ENCODE assay signal across 17 cellular contexts in the genomic region with DNA sequence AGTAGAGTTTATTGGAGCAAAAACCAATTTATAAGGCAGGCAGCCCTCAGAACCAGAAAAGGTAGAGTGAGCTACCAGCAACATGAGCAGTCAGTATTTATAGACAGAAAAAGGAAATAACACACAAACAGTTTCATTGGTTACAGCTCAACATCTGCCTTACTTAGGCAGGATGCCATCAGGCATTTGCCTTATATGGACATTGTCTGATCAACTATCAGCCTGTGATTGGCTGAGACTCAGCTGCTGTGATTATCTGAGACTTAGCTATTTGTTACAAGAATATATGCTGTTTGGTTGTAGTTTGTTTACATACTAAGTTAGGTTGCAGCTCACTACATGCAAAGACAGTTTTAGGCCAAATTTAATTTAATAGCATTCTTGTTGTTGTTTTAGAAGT.
A peak's percentile ranks its signal among the peaks of the same experiment; 100 is the strongest.
DNase-seq lines count a peak whose midpoint lies in the region; ATAC-seq and TF ChIP-seq lines count a peak whose summit lies in the region.
"Had no signal": no experiment of that assay in that cellular context is flagged by ENCODE, and none has a peak within 500 bp of the region (broad histone marks: within the 10 kb centered on the region; RNA-seq: fewer than 3 reads in every experiment).

No MANE protein-coding gene starts in this region.

- H3K4me1 ChIP-seq in PC-3 (ENCODE audit: insufficient read depth, low read length) (peaks cover 27% of the 10 kb centered on the region), endodermal cell (ENCODE audit: control insufficient read depth, insufficient read depth, low read length) (no peaks in the 10 kb centered on the region)

- H3K9ac ChIP-seq in PC-3 (ENCODE audit: low read length) (no peak overlapping the region), endodermal cell (ENCODE audit: extremely low read depth, low read length, poor library complexity, severe bottlenecking) (no peak overlapping the region)

- peaks cover 3% of the 10 kb centered on the region for H3K4me1 Mint-ChIP-seq in endodermal cell

- no peak overlapping the region for H3K4me3 Mint-ChIP-seq in endodermal cell
- H3K4me3 Mint-ChIP-seq: activated CD4-positive, alpha-beta T cell treated with anti-CD3 and anti-CD28 coated beads, Interleukin-2, amount 10 ng/mL, durations not matched to agents 7 days and 5 days; activated naive CD8-positive, alpha-beta T cell; CD8-positive, alpha-beta T cell had no signal

- no peak overlapping the region for H2AFZ ChIP-seq in PC-3 (ENCODE audit: low read length)
- H2AFZ ChIP-seq: hepatocyte had no signal

- ATAC-seq in GM18511 (IDR thresholded peaks at IDR 0.05; ENCODE audit: unreplicated experiment) (peak; percentile 69), GM19468 (IDR thresholded peaks at IDR 0.05; ENCODE audit: extremely low read depth, unreplicated experiment) (peak; percentile 75), HG02973 (IDR thresholded peaks at IDR 0.05; ENCODE audit: unreplicated experiment) (peak; percentile 91), PC-3 (no peak), GM19455 (IDR thresholded peaks at IDR 0.05; ENCODE audit: unreplicated experiment) (no peak)
- ATAC-seq: CD8-positive, alpha-beta T cell had no signal

- intact Hi-C loops in PC-3 (cut with micrococcal nuclease), result no loop called here

- no peaks in the 10 kb centered on the region for H3K9me3 Mint-ChIP-seq in endodermal cell
- H3K9me3 Mint-ChIP-seq: CD8-positive, alpha-beta T cell had no signal

- CTCF ChIA-PET in PC-3 (lab: Charles Lee), result no interaction called here

- H3K27ac Mint-ChIP-seq in endodermal cell, result no peak overlapping the region
- H3K27ac Mint-ChIP-seq: activated CD4-positive, alpha-beta T cell treated with anti-CD3 and anti-CD28 coated beads, Interleukin-2, amount 10 ng/mL, durations not matched to agents 7 days and 5 days; activated naive CD8-positive, alpha-beta T cell; CD8-positive, alpha-beta T cell had no signal

- no peak overlapping the region for H3K27ac ChIP-seq in PC-3 (ENCODE audit: low read length)
- H3K27ac ChIP-seq in endodermal cell (ENCODE audit: low read depth, low read length), result no peak overlapping the region
- H3K27ac ChIP-seq: hepatocyte, upper lobe of left lung had no signal

- no peak overlapping the region for H3K4me2 ChIP-seq in PC-3 (ENCODE audit: low read length)

- H3K36me3 ChIP-seq in PC-3 (ENCODE audit: low read depth, low read length), result no peaks in the 10 kb centered on the region
- H3K36me3 ChIP-seq in endodermal cell (ENCODE audit: control insufficient read depth, insufficient read depth, low read length), result no peaks in the 10 kb centered on the region
- H3K36me3 ChIP-seq: upper lobe of left lung had no signal

- no peaks in the 10 kb centered on the region for H3K27me3 Mint-ChIP-seq in endodermal cell (ENCODE audit: insufficient read depth)
- H3K27me3 Mint-ChIP-seq: activated CD4-positive, alpha-beta T cell treated with anti-CD3 and anti-CD28 coated beads, Interleukin-2, amount 10 ng/mL, durations not matched to agents 7 days and 5 days had no signal

- H3K9me3 ChIP-seq in PC-3 (ENCODE audit: low read length) (no peaks in the 10 kb centered on the region), endodermal cell (ENCODE audit: control insufficient read depth, low read length) (no peaks in the 10 kb centered on the region)
- H3K9me3 ChIP-seq: upper lobe of left lung had no signal

- H3K79me2 ChIP-seq in PC-3 (ENCODE audit: low read length), result no peaks in the 10 kb centered on the region
- H3K79me2 ChIP-seq: hepatocyte had no signal

- DNase-seq in PC-3 (peak; percentile 49), endodermal cell (no peak), NCI-H524 (lab: John Stamatoyannopoulos, UW) (no peak), GM03348 (ENCODE audit: low spot score) (no peak)
- DNase-seq: activated CD4-positive, alpha-beta T cell treated with anti-CD3 and anti-CD28 coated beads, Interleukin-2, amount 10 ng/mL, durations not matched to agents 7 days and 5 days; CD8-positive, alpha-beta T cell; dermis blood vessel endothelial cell; IMR-90; NCI-H345; retina; upper lobe of left lung had no signal

- H3K27me3 ChIP-seq in PC-3 (ENCODE audit: low read length) (no peaks in the 10 kb centered on the region), endodermal cell (ENCODE audit: control insufficient read depth, insufficient read depth, low read length, poor library complexity, severe bottlenecking) (no peaks in the 10 kb centered on the region)
- H3K27me3 ChIP-seq: hepatocyte, upper lobe of left lung had no signal

- no peaks in the 10 kb centered on the region for H3K36me3 Mint-ChIP-seq in endodermal cell (ENCODE audit: low read depth)
- H3K36me3 Mint-ChIP-seq: activated naive CD8-positive, alpha-beta T cell; CD8-positive, alpha-beta T cell had no signal

- H3F3A ChIP-seq in PC-3 (ENCODE audit: low read length, unreplicated experiment), result no peaks in the 10 kb centered on the region

- H4K20me1 ChIP-seq in PC-3 (ENCODE audit: low read length), result no peaks in the 10 kb centered on the region

- no peaks in the 10 kb centered on the region for H3K9me2 ChIP-seq in PC-3 (replicated peaks; ENCODE audit: low read length)

- TF ChIP-seq CTCF in PC-3 (conservative IDR thresholded peaks at IDR 0.05; ENCODE audit: low read depth, low read length) (no peak), endodermal cell (conservative IDR thresholded peaks at IDR 0.05) (no peak)

- POLR2A ChIA-PET in PC-3 (lab: Charles Lee; ENCODE audit: unreplicated experiment), result no interaction called here

- H3K4me3 ChIP-seq in PC-3 (ENCODE audit: low read length), result no peak overlapping the region
- no peak overlapping the region for H3K4me3 ChIP-seq in endodermal cell (ENCODE audit: low read length)
- H3K4me3 ChIP-seq: hepatocyte, upper lobe of left lung had no signal

- no TSS peak for BruUV-seq in PC-3 (replicated peaks; lab: Mats Ljungman, UMichigan)

Comparison
In these comparisons a context has a peak if more than half of its experiments do, and no peak if none do; other contexts are left out.
1. ATAC-seq: peak in GM18511 (single experiment), GM19468 (single experiment) and HG02973 (single experiment); none in PC-3 (single experiment) and GM19455 (single experiment).